18 cellular contexts compared by ENCODE assay signal in genomic region chr6:16396497-16397319, GRCh38.
DNase-seq lines count a peak whose midpoint lies in the region; ATAC-seq, FAIRE-seq and TF ChIP-seq lines count a peak whose summit lies in the region.
"Had no signal": no experiment of that assay in that cellular context is flagged by ENCODE, and none has a peak within 500 bp of the region (broad histone marks: within the 10 kb centered on the region; RNA-seq: fewer than 3 reads in every experiment).

No MANE protein-coding gene starts in this region.

- H3K27ac ChIP-seq in IMR-90 (ENCODE audit: insufficient read depth, low read length), result no peak overlapping the region
- H3K27ac ChIP-seq in astrocyte (ENCODE audit: low read depth, low read length), result no peak overlapping the region
- no peak overlapping the region for H3K27ac ChIP-seq in smooth muscle cell (ENCODE audit: low read depth)

- H3K56ac ChIP-seq in IMR-90 (ENCODE audit: extremely low read depth, insufficient read depth, low read length), result no peak overlapping the region

- POLR2A ChIA-PET in IMR-90 (lab: Charles Lee; ENCODE audit: unreplicated experiment), result interaction anchor here (0.6 kb wide), 1 partner anchor 216 kb away, joined by 3 read pairs; no protein-coding TSS in a partner anchor

- peaks cover 22% of the 10 kb centered on the region for H3K9me1 ChIP-seq in IMR-90 (ENCODE audit: insufficient read depth, low read length)

- H3K4me2 ChIP-seq in IMR-90 (ENCODE audit: low read depth, low read length) (no peak overlapping the region), astrocyte (ENCODE audit: low read length) (peak overlapping the region; percentile 17), smooth muscle cell (peak overlapping the region; percentile 32)

- no peak for TF ChIP-seq RAD21 in IMR-90 (IDR thresholded peaks at IDR 0.05; ENCODE audit: low read length)

- no peak overlapping the region for H3K27ac Mint-ChIP-seq in activated naive CD8-positive, alpha-beta T cell treated with anti-CD3 and anti-CD28 coated beads, Interleukin-2, amount 50 U/mL, for 24 hours
- no peak overlapping the region for H3K27ac Mint-ChIP-seq in activated naive CD8-positive, alpha-beta T cell treated with anti-CD3 and anti-CD28 coated beads for 36 hours
- H3K27ac Mint-ChIP-seq in astrocyte (ENCODE audit: unreplicated experiment), result no peak overlapping the region
- H3K27ac Mint-ChIP-seq: CD4-positive, alpha-beta T cell; H9 had no signal

- DNase-seq in activated naive CD8-positive, alpha-beta T cell treated with anti-CD3 and anti-CD28 coated beads, Interleukin-2, amount 50 U/mL, for 24 hours, result no peak
- no peak for DNase-seq in activated naive CD8-positive, alpha-beta T cell treated with anti-CD3 and anti-CD28 coated beads for 36 hours
- peak; percentile 35 for DNase-seq in IMR-90
- no peak for DNase-seq in astrocyte (ENCODE audit: low read depth)
- DNase-seq in smooth muscle cell (lab: John Stamatoyannopoulos, UW; ENCODE audit: unreplicated experiment), result no peak
- no peak for DNase-seq in inferior parietal cortex (ENCODE audit: extremely low spot score)
- DNase-seq in SKM-1 (lab: John Stamatoyannopoulos, UW; ENCODE audit: unreplicated experiment), result no peak
- DNase-seq: Calu3; CD4-positive, alpha-beta T cell; DMS53; H9; MV-4-11; NCI-H1417; NCI-H1930; NCI-H2171 treated with DMSO at 0.1 percent for 48 hours; NCI-H446 treated with DMSO at 0.1 percent for 48 hours; NK-92 treated with Interleukin-12 subunit alpha and Interleukin-12 subunit beta, amount 100 ng/mL, for 24 hours; SIG-M5 had no signal

- H3K79me2 ChIP-seq in astrocyte (ENCODE audit: insufficient read depth, low read length) (no peaks in the 10 kb centered on the region), smooth muscle cell (ENCODE audit: low read depth) (peaks cover 9% of the 10 kb centered on the region)

- no peaks in the 10 kb centered on the region for H3F3A ChIP-seq in smooth muscle cell (ENCODE audit: low read depth)

- no peak overlapping the region for H2AK5ac ChIP-seq in IMR-90 (ENCODE audit: low read depth, low read length)

- peak overlapping the region; percentile 28 for H2BK5ac ChIP-seq in IMR-90 (ENCODE audit: low read depth, low read length, poor library complexity, severe bottlenecking)

- H3K9me3 ChIP-seq in IMR-90 (ENCODE audit: control insufficient read depth, insufficient read depth, low read length), result no peaks in the 10 kb centered on the region
- H3K9me3 ChIP-seq in astrocyte (ENCODE audit: insufficient read depth, low read depth, low read length), result no peaks in the 10 kb centered on the region
- no peaks in the 10 kb centered on the region for H3K9me3 ChIP-seq in smooth muscle cell (replicated peaks; ENCODE audit: low read depth)

- H3K36me3 ChIP-seq in IMR-90 (ENCODE audit: control insufficient read depth, insufficient read depth, low read length) (no peaks in the 10 kb centered on the region; the same call in 1 of the 2 replicates), astrocyte (ENCODE audit: insufficient read depth, low read length) (no peaks in the 10 kb centered on the region), smooth muscle cell (ENCODE audit: low read depth) (no peaks in the 10 kb centered on the region)

- H3K4me1 ChIP-seq in IMR-90 (ENCODE audit: control insufficient read depth, insufficient read depth, low read length) (peaks cover 42% of the 10 kb centered on the region), astrocyte (ENCODE audit: insufficient read depth, low read length) (peaks cover 31% of the 10 kb centered on the region), smooth muscle cell (ENCODE audit: low read depth) (no peaks in the 10 kb centered on the region)

- TF ChIP-seq CTCF in IMR-90 (conservative IDR thresholded peaks at IDR 0.05; ENCODE audit: low read depth, low read length) (no peak), astrocyte (IDR thresholded peaks at IDR 0.05; ENCODE audit: insufficient read depth, low read depth, low read length) (no peak), smooth muscle cell (IDR thresholded peaks at IDR 0.05; ENCODE audit: borderline replicate concordance, insufficient read depth, poor library complexity, severe bottlenecking) (no peak)

- H3K4me3 Mint-ChIP-seq in activated naive CD8-positive, alpha-beta T cell treated with anti-CD3 and anti-CD28 coated beads, Interleukin-2, amount 50 U/mL, for 24 hours, result no peak overlapping the region
- H3K4me3 Mint-ChIP-seq in activated naive CD8-positive, alpha-beta T cell treated with anti-CD3 and anti-CD28 coated beads for 36 hours, result no peak overlapping the region
- H3K4me3 Mint-ChIP-seq in astrocyte (ENCODE audit: unreplicated experiment), result no peak overlapping the region
- H3K4me3 Mint-ChIP-seq: CD4-positive, alpha-beta T cell; H9 had no signal

- in situ Hi-C loops in IMR-90 (cut with MboI; ENCODE audit: low sequenced_read_pairs), result no loop called here

- 90 to 100% methylated on average over 1 to 2 of the region's 7 CpGs for WGBS in IMR-90 (ENCODE audit: extremely low coverage in 2 of 2, insufficient read length in 1 of 2), 2 experiments
- 92% methylated on average over 7 of the region's 7 CpGs for WGBS in smooth muscle cell (ENCODE audit: low lambda C conversion rate)

- no peak for TF ChIP-seq POLR2A in IMR-90 (IDR thresholded peaks at IDR 0.05; ENCODE audit: low read depth, low read length)

- CTCF ChIA-PET in IMR-90 (lab: Yijun Ruan, JAX), result interaction anchor here (0.6 to 1.1 kb wide), 5 partner anchors 9 to 552 kb away, joined by 3 to 4 read pairs (median 3); no protein-coding TSS in a partner anchor

- H2AFZ ChIP-seq in IMR-90 (replicated peaks; ENCODE audit: low read length, poor library complexity), result no peak overlapping the region
- H2AFZ ChIP-seq in astrocyte (ENCODE audit: low read depth, low read length), result no peak overlapping the region
- no peak overlapping the region for H2AFZ ChIP-seq in smooth muscle cell (ENCODE audit: low read depth)

- peaks cover 4% of the 10 kb centered on the region for H3K9me3 Mint-ChIP-seq in activated naive CD8-positive, alpha-beta T cell treated with anti-CD3 and anti-CD28 coated beads, Interleukin-2, amount 50 U/mL, for 24 hours
- H3K9me3 Mint-ChIP-seq in activated naive CD8-positive, alpha-beta T cell treated with anti-CD3 and anti-CD28 coated beads for 36 hours, result peaks cover 2% of the 10 kb centered on the region
- no peaks in the 10 kb centered on the region for H3K9me3 Mint-ChIP-seq in astrocyte (ENCODE audit: unreplicated experiment)
- H3K9me3 Mint-ChIP-seq: CD4-positive, alpha-beta T cell had no signal

- dilution Hi-C loops in IMR-90 (cut with HindIII; ENCODE audit: low sequenced_read_pairs, unreplicated experiment), result no loop called here

- H4K5ac ChIP-seq in IMR-90 (ENCODE audit: low read depth, low read length), result no peak overlapping the region

- H3K4ac ChIP-seq in IMR-90 (ENCODE audit: low read depth, low read length), result peak overlapping the region; percentile 3; the same call in 1 of the 2 replicates

- no peak overlapping the region for H2BK15ac ChIP-seq in IMR-90 (ENCODE audit: low read depth, low read length)

- H3K79me1 ChIP-seq in IMR-90 (ENCODE audit: low read depth in 1 of 2, low read length in 2 of 2), result peaks cover 7 to 40% of the 10 kb centered on the region in 2 experiments

- ATAC-seq in activated naive CD8-positive, alpha-beta T cell treated with anti-CD3 and anti-CD28 coated beads, Interleukin-2, amount 50 U/mL, for 24 hours, result peak; percentile 33
- 0 out of 2 replicates have a peak, but pooled peaks have one; percentile 33 for ATAC-seq in IMR-90 (ENCODE audit: low read depth)

- H3K14ac ChIP-seq in IMR-90 (replicated peaks; ENCODE audit: low read depth, low read length), result 0 out of 2 replicates have a peak overlapping the region, but pooled peaks have one; percentile 5

- no peaks in the 10 kb centered on the region for H3K27me3 ChIP-seq in IMR-90 (ENCODE audit: control insufficient read depth, insufficient read depth, low read length)
- no peaks in the 10 kb centered on the region for H3K27me3 ChIP-seq in astrocyte (ENCODE audit: insufficient read depth, low read length)
- no peaks in the 10 kb centered on the region for H3K27me3 ChIP-seq in smooth muscle cell (ENCODE audit: low read depth)

- H3K4me1 Mint-ChIP-seq in activated naive CD8-positive, alpha-beta T cell treated with anti-CD3 and anti-CD28 coated beads, Interleukin-2, amount 50 U/mL, for 24 hours, result peaks cover 14% of the 10 kb centered on the region
- H3K4me1 Mint-ChIP-seq in activated naive CD8-positive, alpha-beta T cell treated with anti-CD3 and anti-CD28 coated beads for 36 hours, result peaks cover 5% of the 10 kb centered on the region
- peaks cover 17% of the 10 kb centered on the region for H3K4me1 Mint-ChIP-seq in astrocyte (ENCODE audit: low read depth, unreplicated experiment)
- H3K4me1 Mint-ChIP-seq: H9 had no signal

- peak overlapping the region; percentile 54; the same call in 1 of the 2 replicates for H3K18ac ChIP-seq in IMR-90 (ENCODE audit: low read depth, low read length)

- intact Hi-C loops in IMR-90 (cut with micrococcal nuclease), result no loop called here

- no peak overlapping the region for H3K4me3 ChIP-seq in IMR-90 (ENCODE audit: insufficient read depth, low read depth, low read length)
- H3K4me3 ChIP-seq in astrocyte (ENCODE audit: insufficient read depth, low read depth, low read length), result no peak overlapping the region
- H3K4me3 ChIP-seq in smooth muscle cell, result no peak overlapping the region

- BruUV-seq in IMR-90 (replicated peaks; lab: Mats Ljungman, UMichigan), result no TSS peak

- H2BK120ac ChIP-seq in IMR-90 (ENCODE audit: low read depth, low read length), result no peak overlapping the region

- peaks cover 11% of the 10 kb centered on the region for H3K36me3 Mint-ChIP-seq in activated naive CD8-positive, alpha-beta T cell treated with anti-CD3 and anti-CD28 coated beads, Interleukin-2, amount 50 U/mL, for 24 hours (ENCODE audit: low read depth)
- peaks cover 2% of the 10 kb centered on the region for H3K36me3 Mint-ChIP-seq in activated naive CD8-positive, alpha-beta T cell treated with anti-CD3 and anti-CD28 coated beads for 36 hours
- H3K36me3 Mint-ChIP-seq in astrocyte (ENCODE audit: low read depth, unreplicated experiment), result peaks cover 11% of the 10 kb centered on the region

- FAIRE-seq in astrocyte (lab: Jason Lieb, UNC), result no peak

- H3K27me3 Mint-ChIP-seq in activated naive CD8-positive, alpha-beta T cell treated with anti-CD3 and anti-CD28 coated beads, Interleukin-2, amount 50 U/mL, for 24 hours, result no peaks in the 10 kb centered on the region
- no peaks in the 10 kb centered on the region for H3K27me3 Mint-ChIP-seq in activated naive CD8-positive, alpha-beta T cell treated with anti-CD3 and anti-CD28 coated beads for 36 hours
- no peaks in the 10 kb centered on the region for H3K27me3 Mint-ChIP-seq in astrocyte (ENCODE audit: low read depth, unreplicated experiment)
- H3K27me3 Mint-ChIP-seq: CD4-positive, alpha-beta T cell had no signal

- H2AK9ac ChIP-seq in IMR-90 (replicated peaks; ENCODE audit: low read depth, low read length, poor library complexity), result no peak overlapping the region

- no peak overlapping the region for H4K91ac ChIP-seq in IMR-90 (ENCODE audit: insufficient read depth, low read depth, low read length)

- H4K20me1 ChIP-seq in IMR-90 (ENCODE audit: insufficient read depth, low read length), result no peaks in the 10 kb centered on the region
- no peaks in the 10 kb centered on the region for H4K20me1 ChIP-seq in astrocyte (ENCODE audit: insufficient read depth, low read length)
- peaks cover 25% of the 10 kb centered on the region for H4K20me1 ChIP-seq in smooth muscle cell (ENCODE audit: low read depth)

- no peak overlapping the region; the same call in 1 of the 2 replicates for H3K23ac ChIP-seq in IMR-90 (ENCODE audit: low read depth, low read length)

- no peak overlapping the region for H4K8ac ChIP-seq in IMR-90 (ENCODE audit: low read depth in 2 of 2, low read length in 2 of 2)

- H3K9ac ChIP-seq in IMR-90 (ENCODE audit: low read depth, low read length), result no peak overlapping the region
- no peak overlapping the region for H3K9ac ChIP-seq in astrocyte (ENCODE audit: low read length)
- no peak overlapping the region for H3K9ac ChIP-seq in smooth muscle cell (ENCODE audit: low read depth)

- no peak overlapping the region for H2BK20ac ChIP-seq in IMR-90 (ENCODE audit: low read depth, low read length)
